In genomic region chr17:42456223-42457106, GRCh38 we compare ENCODE assay signal across 8 cellular contexts. TPM values are rescaled to one million over a fixed set of nuclear protein-coding genes. Genes with fewer than 3 reads are reported as not detected.
DNase-seq lines count a peak whose midpoint lies in the region; ATAC-seq and TF ChIP-seq lines count a peak whose summit lies in the region.

No MANE protein-coding gene starts in this region.

- no peak for TF ChIP-seq POLR2A in spleen (IDR thresholded peaks at IDR 0.05)

- no peak overlapping the region for H3K9ac ChIP-seq in DND-41 (ENCODE audit: low read depth, low read length)

- H3K4me3 Mint-ChIP-seq in WTC11, result no peak overlapping the region

- peak overlapping the region; percentile 71 for H3K27ac Mint-ChIP-seq in WTC11

- H3K36me3 Mint-ChIP-seq in WTC11, result peaks cover 3% of the 10 kb centered on the region

- TF ChIP-seq CTCF in DND-41 (IDR thresholded peaks at IDR 0.05; ENCODE audit: borderline replicate concordance, extremely low read depth, low read length, poor library complexity, severe bottlenecking), result no peak
- TF ChIP-seq CTCF in WTC11 (IDR thresholded peaks at IDR 0.05), result no peak
- TF ChIP-seq CTCF in spleen (IDR thresholded peaks at IDR 0.05 in 8 of 11, conservative IDR thresholded peaks at IDR 0.05 in 3 of 11), result no peak

- no peak overlapping the region for H2AFZ ChIP-seq in DND-41 (ENCODE audit: low read depth, low read length)

- CTCF ChIA-PET in WTC11 (lab: Charles Lee), result interaction anchor here (1.1 to 1.6 kb wide), 2 partner anchors 61 to 71 kb away, joined by 5 to 7 read pairs; no protein-coding TSS in a partner anchor

- ATAC-seq in DND-41 (ENCODE audit: insufficient read depth, low read depth) (peak; percentile 83), HG03565 (IDR thresholded peaks at IDR 0.05; ENCODE audit: unreplicated experiment) (peak; percentile 40), WTC11 (no peak), GM18873 (IDR thresholded peaks at IDR 0.05; ENCODE audit: low FRiP score, unreplicated experiment) (no peak), GM19324 (IDR thresholded peaks at IDR 0.05; ENCODE audit: low FRiP score, unreplicated experiment) (no peak)

- WGBS in spleen, 5 donors, result 35 to 39% (median 38%) methylated on average over 5 of the region's 5 CpGs

- H3K27me3 Mint-ChIP-seq in WTC11 (ENCODE audit: low read depth), result no peaks in the 10 kb centered on the region; the same call in 1 of the 2 replicates

- DNase-seq in DND-41 (peak; percentile 54), WTC11 (ENCODE audit: low spot score) (no peak), globus pallidus (ENCODE audit: low spot score) (peak; percentile 61), spleen (no peak), ecto neural progenitor cell (ENCODE audit: low spot score) (no peak)

- H3K36me3 ChIP-seq in DND-41 (ENCODE audit: insufficient read depth, low read length) (no peaks in the 10 kb centered on the region), spleen (peaks cover 0 to 8% (median 7%) of the 10 kb centered on the region in 6 donors)

- intact Hi-C loops in spleen (cut with DNase I; ENCODE audit: low total_unique reads), result no loop called here

- no peaks in the 10 kb centered on the region for H3K79me2 ChIP-seq in DND-41 (ENCODE audit: insufficient read depth, low read length)

- no peaks in the 10 kb centered on the region for H3K9me3 ChIP-seq in DND-41 (ENCODE audit: insufficient read depth, low read length, severe bottlenecking)
- no peaks in the 10 kb centered on the region for H3K9me3 ChIP-seq in spleen

- H3K9me3 Mint-ChIP-seq in WTC11, result peaks cover 4% of the 10 kb centered on the region; the same call in 1 of the 2 replicates

- H3K4me3 ChIP-seq in DND-41 (ENCODE audit: low read depth in 1 of 2, low read length in 2 of 2) (no peak overlapping the region), spleen (peak overlapping the region in 5 of 8 donors; percentile 1 to 76 (median 6))

- POLR2A ChIA-PET in WTC11 (lab: Charles Lee), result no interaction called here

- peaks cover 44% of the 10 kb centered on the region for H3K4me1 ChIP-seq in DND-41 (ENCODE audit: insufficient read depth, low read length)
- H3K4me1 ChIP-seq in spleen, result peaks cover 36 to 94% (median 82%) of the 10 kb centered on the region in 6 donors

- H3K27ac ChIP-seq in DND-41 (ENCODE audit: low read length) (no peak overlapping the region), spleen (peak overlapping the region; percentile 65 to 96 (median 92))

- H4K20me1 ChIP-seq in DND-41 (ENCODE audit: insufficient read depth, low read length), result peaks cover 7% of the 10 kb centered on the region; the same call in 1 of the 2 replicates

- peaks cover 34% of the 10 kb centered on the region for H3K4me1 Mint-ChIP-seq in WTC11

- peaks cover 15% of the 10 kb centered on the region for H3K27me3 ChIP-seq in DND-41 (ENCODE audit: insufficient read depth, low read length, poor library complexity)
- H3K27me3 ChIP-seq in spleen (replicated peaks in 1 of 7), result no peaks in the 10 kb centered on the region

- peak overlapping the region; percentile 23; the same call in 1 of the 2 replicates for H3K4me2 ChIP-seq in DND-41 (ENCODE audit: insufficient read depth, low read length)

TF ChIP-seq in WTC11, 78 proteins besides CTCF, POLR2A, EP300 and RAD21 (continues in another document):
- TF ChIP-seq EMX1 (CRISPR knock-in tag; IDR thresholded peaks at IDR 0.05) (no peak), ZNF121 (CRISPR knock-in tag; IDR thresholded peaks at IDR 0.05) (no peak), TEAD1 (CRISPR knock-in tag; IDR thresholded peaks at IDR 0.05) (no peak), USF2 (CRISPR knock-in tag; IDR thresholded peaks at IDR 0.05) (no peak), ELF4 (CRISPR knock-in tag; IDR thresholded peaks at IDR 0.05; ENCODE audit: low read depth) (no peak), E2F4 (CRISPR knock-in tag; IDR thresholded peaks at IDR 0.05; ENCODE audit: borderline replicate concordance, low read depth) (no peak), CREB1 (CRISPR knock-in tag; IDR thresholded peaks at IDR 0.05) (no peak), CBFB (CRISPR knock-in tag; IDR thresholded peaks at IDR 0.05; ENCODE audit: low read depth) (no peak), MLX (CRISPR knock-in tag; IDR thresholded peaks at IDR 0.05) (no peak), SP1 (CRISPR knock-in tag; conservative IDR thresholded peaks at IDR 0.05) (no peak), NFYB (CRISPR knock-in tag; conservative IDR thresholded peaks at IDR 0.05; ENCODE audit: low read depth) (no peak), ZNF416 (CRISPR knock-in tag; IDR thresholded peaks at IDR 0.05) (no peak)
- TF ChIP-seq, protein P1, sequence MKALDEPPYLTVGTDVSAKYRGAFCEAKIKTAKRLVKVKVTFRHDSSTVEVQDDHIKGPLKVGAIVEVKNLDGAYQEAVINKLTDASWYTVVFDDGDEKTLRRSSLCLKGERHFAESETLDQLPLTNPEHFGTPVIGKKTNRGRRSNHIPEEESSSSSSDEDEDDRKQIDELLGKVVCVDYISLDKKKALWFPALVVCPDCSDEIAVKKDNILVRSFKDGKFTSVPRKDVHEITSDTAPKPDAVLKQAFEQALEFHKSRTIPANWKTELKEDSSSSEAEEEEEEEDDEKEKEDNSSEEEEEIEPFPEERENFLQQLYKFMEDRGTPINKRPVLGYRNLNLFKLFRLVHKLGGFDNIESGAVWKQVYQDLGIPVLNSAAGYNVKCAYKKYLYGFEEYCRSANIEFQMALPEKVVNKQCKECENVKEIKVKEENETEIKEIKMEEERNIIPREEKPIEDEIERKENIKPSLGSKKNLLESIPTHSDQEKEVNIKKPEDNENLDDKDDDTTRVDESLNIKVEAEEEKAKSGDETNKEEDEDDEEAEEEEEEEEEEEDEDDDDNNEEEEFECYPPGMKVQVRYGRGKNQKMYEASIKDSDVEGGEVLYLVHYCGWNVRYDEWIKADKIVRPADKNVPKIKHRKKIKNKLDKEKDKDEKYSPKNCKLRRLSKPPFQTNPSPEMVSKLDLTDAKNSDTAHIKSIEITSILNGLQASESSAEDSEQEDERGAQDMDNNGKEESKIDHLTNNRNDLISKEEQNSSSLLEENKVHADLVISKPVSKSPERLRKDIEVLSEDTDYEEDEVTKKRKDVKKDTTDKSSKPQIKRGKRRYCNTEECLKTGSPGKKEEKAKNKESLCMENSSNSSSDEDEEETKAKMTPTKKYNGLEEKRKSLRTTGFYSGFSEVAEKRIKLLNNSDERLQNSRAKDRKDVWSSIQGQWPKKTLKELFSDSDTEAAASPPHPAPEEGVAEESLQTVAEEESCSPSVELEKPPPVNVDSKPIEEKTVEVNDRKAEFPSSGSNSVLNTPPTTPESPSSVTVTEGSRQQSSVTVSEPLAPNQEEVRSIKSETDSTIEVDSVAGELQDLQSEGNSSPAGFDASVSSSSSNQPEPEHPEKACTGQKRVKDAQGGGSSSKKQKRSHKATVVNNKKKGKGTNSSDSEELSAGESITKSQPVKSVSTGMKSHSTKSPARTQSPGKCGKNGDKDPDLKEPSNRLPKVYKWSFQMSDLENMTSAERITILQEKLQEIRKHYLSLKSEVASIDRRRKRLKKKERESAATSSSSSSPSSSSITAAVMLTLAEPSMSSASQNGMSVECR (CRISPR knock-in tag; IDR thresholded peaks at IDR 0.05; ENCODE audit: borderline replicate concordance), result no peak

RNA-seq across cellular contexts. Expression of gene ATP6V0A1, which starts 2.2 kb away (rescaled TPM):
- total RNA-seq in WTC11 (2021), result 49.7 to 55.2 TPM (median 50.9 TPM) in 3 replicates
- 100 to 1,000 TPM in 5 of 7 donors, 10 to 100 TPM in 2; 87.4 to 140 (median 126) TPM for total RNA-seq in spleen
- 10 to 100 TPM; 23.0 to 74.0 (median 50.7) TPM for polyA plus RNA-seq in spleen

RNA-seq across cellular contexts. Expression of gene CAVIN1, which starts 33.4 kb away (rescaled TPM):
- total RNA-seq in WTC11 (2021) (24.6 to 28.4 TPM (median 27.8 TPM) in 3 replicates), spleen (100 to 1,000 TPM; 129 to 224 (median 150) TPM)
- 100 to 1,000 TPM in 1 of 3 donors, 10 to 100 TPM in 2; 25.3 to 129 (median 34.7) TPM for polyA plus RNA-seq in spleen

Comparison
In these comparisons a context has a peak if more than half of its experiments do, and no peak if none do; other contexts are left out.
1. ATAC-seq: peak in DND-41 (single experiment) and HG03565 (single experiment); none in WTC11 (single experiment), GM18873 (single experiment) and GM19324 (single experiment).
2. DNase-seq: peak in DND-41 (single experiment) and globus pallidus (single experiment); none in WTC11 (single experiment), spleen (single experiment) and ecto neural progenitor cell (single experiment).
3. H3K4me3 ChIP-seq: peak in spleen (5 of 8); none in DND-41 (0 of 2).